In the genomic region with DNA sequence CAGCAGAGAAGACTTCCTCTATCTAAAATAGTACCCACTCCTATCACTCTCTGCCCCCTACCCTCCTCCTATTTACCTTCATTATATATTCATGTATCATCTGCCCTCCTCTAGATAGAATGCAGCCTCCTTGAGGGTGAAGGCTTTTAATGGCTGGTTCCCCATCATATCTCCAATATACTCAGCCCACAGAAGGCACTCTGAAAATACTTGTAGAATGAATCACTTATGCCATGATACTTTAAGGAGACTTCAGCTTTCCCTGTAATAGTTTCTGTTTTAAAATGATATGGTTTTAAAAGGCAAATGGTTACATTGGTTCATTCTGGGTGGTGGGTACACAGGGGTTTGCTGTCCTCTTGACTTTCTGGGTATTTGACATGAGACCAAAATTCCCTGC, we compare ENCODE assay signal across 19 cellular contexts. TPM values are rescaled to one million over a fixed set of nuclear protein-coding genes. Genes with fewer than 3 reads are reported as not detected.
"Had no signal": no experiment of that assay in that cellular context is flagged by ENCODE, and none has a peak within 500 bp of the region (broad histone marks: within the 10 kb centered on the region; RNA-seq: fewer than 3 reads in every experiment).

No MANE protein-coding gene starts in this region.

- ATAC-seq: effector memory CD8-positive, alpha-beta T cell; gastrocnemius medialis; left lung; naive thymus-derived CD8-positive, alpha-beta T cell had no signal

- H3K4me3 Mint-ChIP-seq: activated T-helper 1 cell treated with anti-CD3 and anti-CD28 coated beads, Interleukin-12 subunit alpha, Interleukin-12 subunit beta, Interleukin-2, Interleukin-4 antibody, amounts not matched to agents 30 ng/mL and 10 ng/mL and 1 ng/mL, durations not matched to agents 14 hours and 24 hours and 36 hours; effector memory CD8-positive, alpha-beta T cell; naive thymus-derived CD8-positive, alpha-beta T cell; T-helper 2 cell treated with Interferon-gamma antibody and Interleukin-4, amounts not matched to agents 5 μg/mL and 100 μg/mL, for 36 hours; type B pancreatic cell had no signal

- H3K4me1 Mint-ChIP-seq: naive thymus-derived CD8-positive, alpha-beta T cell had no signal

- H3K36me3 Mint-ChIP-seq: naive thymus-derived CD8-positive, alpha-beta T cell; type B pancreatic cell had no signal

- H3K27me3 Mint-ChIP-seq: effector memory CD8-positive, alpha-beta T cell; type B pancreatic cell had no signal

- H3K4me1 ChIP-seq: breast epithelium, gastrocnemius medialis, left lung, suprapubic skin had no signal

- H3K27ac ChIP-seq: breast epithelium, gastrocnemius medialis, left lung, suprapubic skin had no signal

- H3K9me3 ChIP-seq: breast epithelium, gastrocnemius medialis, left lung, suprapubic skin had no signal

- H3K27me3 ChIP-seq: breast epithelium, gastrocnemius medialis, left lung, suprapubic skin had no signal

- FAIRE-seq: islet of Langerhans had no signal

- H3K4me3 ChIP-seq: breast epithelium, gastrocnemius medialis, left lung, skin epidermis, suprapubic skin had no signal

- DNase-seq: aorta; cerebellar nuclear complex; dermis blood vessel endothelial cell; effector memory CD8-positive, alpha-beta T cell; gastrocnemius medialis; left lung; naive thymus-derived CD8-positive, alpha-beta T cell; posterior cingulate gyrus; stimulated activated CD4-positive, alpha-beta T cell treated with anti-CD3 and anti-CD28 coated beads, Interleukin-15, amount 100 ng/mL, for 24 hours; stimulated activated CD4-positive, alpha-beta T cell treated with anti-CD3 and anti-CD28 coated beads, Interleukin-4, amount 100 ng/mL, for 1 hour; stimulated activated naive CD4-positive, alpha-beta T cell had no signal

- H3K27ac Mint-ChIP-seq: activated T-helper 1 cell treated with anti-CD3 and anti-CD28 coated beads, Interleukin-12 subunit alpha, Interleukin-12 subunit beta, Interleukin-2, Interleukin-4 antibody, amounts not matched to agents 30 ng/mL and 10 ng/mL and 1 ng/mL, durations not matched to agents 14 hours and 24 hours and 36 hours; effector memory CD8-positive, alpha-beta T cell; T-helper 2 cell treated with Interferon-gamma antibody and Interleukin-4, amounts not matched to agents 5 μg/mL and 100 μg/mL, for 36 hours; type B pancreatic cell had no signal

- H3K36me3 ChIP-seq: breast epithelium, gastrocnemius medialis, left lung, suprapubic skin had no signal

- H3K9me3 Mint-ChIP-seq: activated T-helper 1 cell treated with anti-CD3 and anti-CD28 coated beads, Interleukin-12 subunit alpha, Interleukin-12 subunit beta, Interleukin-2, Interleukin-4 antibody, amounts not matched to agents 30 ng/mL and 10 ng/mL and 1 ng/mL, durations not matched to agents 14 hours and 24 hours and 36 hours; T-helper 2 cell treated with Interferon-gamma antibody and Interleukin-4, amounts not matched to agents 5 μg/mL and 100 μg/mL, for 36 hours; type B pancreatic cell had no signal

RNA-seq across cellular contexts. Expression of a gene that starts 25.3 kb away (rescaled TPM):
- total RNA-seq: activated CD8-positive, alpha-beta memory T cell treated with anti-CD3 and anti-CD28 coated beads for 36 hours; activated T-helper 1 cell treated with anti-CD3 and anti-CD28 coated beads, Interleukin-12 subunit alpha, Interleukin-12 subunit beta, Interleukin-2, Interleukin-4 antibody, amounts not matched to agents 30 ng/mL and 10 ng/mL and 1 ng/mL, durations not matched to agents 14 hours and 24 hours and 36 hours; naive thymus-derived CD8-positive, alpha-beta T cell had no signal
- polyA plus RNA-seq: naive thymus-derived CD8-positive, alpha-beta T cell had no signal
